Comparison of ENCODE assay signal across 8 cellular contexts in the genomic region with DNA sequence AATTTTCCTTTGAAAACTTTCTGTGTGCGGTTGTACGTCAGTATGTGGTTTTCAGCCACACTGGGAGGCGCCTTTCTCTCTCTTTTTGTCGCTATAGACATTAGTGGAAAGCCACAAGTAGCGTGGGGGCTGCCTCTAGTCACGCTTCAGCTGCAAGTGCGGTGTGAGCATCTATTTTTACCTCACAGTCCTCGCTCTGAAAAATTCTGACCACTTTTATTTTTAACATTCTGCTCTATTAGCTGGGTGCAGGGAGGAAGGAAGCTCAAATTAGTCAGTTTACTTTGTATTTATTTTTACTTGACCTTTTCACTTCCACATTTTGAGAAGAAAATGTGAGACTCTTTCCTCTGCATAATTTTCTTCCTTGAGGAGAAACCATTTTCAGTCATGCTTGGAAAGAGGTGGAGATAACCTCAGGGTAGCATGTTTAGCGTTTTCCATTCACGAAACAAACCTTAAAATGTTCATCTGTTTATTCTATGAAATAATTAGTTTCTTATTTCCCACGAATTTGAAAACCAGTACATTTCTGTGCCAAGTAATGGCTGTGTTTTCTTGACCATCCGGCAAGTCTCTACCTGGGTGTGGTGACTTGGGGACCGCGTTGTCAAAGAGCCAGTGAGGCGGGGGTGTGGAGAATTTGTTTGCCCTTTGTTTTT.
DNase-seq lines count a peak whose midpoint lies in the region; ATAC-seq and TF ChIP-seq lines count a peak whose summit lies in the region.

No MANE protein-coding gene starts in this region.

- DNase-seq in central memory CD8-positive, alpha-beta T cell (ENCODE audit: low spot score in 2 of 2) = no peak
- DNase-seq in stimulated activated CD4-positive, alpha-beta T cell treated with anti-CD3 and anti-CD28 coated beads, Interleukin-2, amount 100 ng/mL, for 4 hours (ENCODE audit: low read depth) = peak; percentile 12
- DNase-seq in cortex of kidney (lab: John Stamatoyannopoulos, UW) (no peak), AG20443 (ENCODE audit: low spot score) (no peak), NCI-H2227 treated with DMSO at 0.1 percent for 48 hours (lab: John Stamatoyannopoulos, UW) (no peak)

- no peak overlapping the region for H3K4me3 ChIP-seq in OCI-LY1 (ENCODE audit: low read depth, low read length, poor library complexity, severe bottlenecking)

- H3K27ac Mint-ChIP-seq in central memory CD8-positive, alpha-beta T cell (ENCODE audit: low read depth) = peak overlapping the region; percentile 27

- H3K4me1 ChIP-seq in OCI-LY1 (ENCODE audit: insufficient read depth, low read length, severe bottlenecking) = peaks cover 29% of the 10 kb centered on the region

- peak overlapping the region; percentile 57 for H3K4me3 Mint-ChIP-seq in central memory CD8-positive, alpha-beta T cell

- peak; percentile 85 for ATAC-seq in GM18907 (IDR thresholded peaks at IDR 0.05; ENCODE audit: unreplicated experiment)
- peak; percentile 82 for ATAC-seq in HG02870 (IDR thresholded peaks at IDR 0.05; ENCODE audit: unreplicated experiment)
- ATAC-seq in central memory CD8-positive, alpha-beta T cell (replicated peaks; ENCODE audit: extremely low read depth, poor library complexity, severe bottlenecking) = peak; percentile 65

- no peaks in the 10 kb centered on the region for H3K79me2 ChIP-seq in OCI-LY1 (ENCODE audit: insufficient read depth, low read length)

- H3K36me3 Mint-ChIP-seq in central memory CD8-positive, alpha-beta T cell (ENCODE audit: insufficient read depth) = peaks cover 4% of the 10 kb centered on the region

- no peak overlapping the region for H3K9ac ChIP-seq in OCI-LY1 (ENCODE audit: low read length)

- no peaks in the 10 kb centered on the region for H3K27me3 Mint-ChIP-seq in central memory CD8-positive, alpha-beta T cell

- no peaks in the 10 kb centered on the region for H3K9me3 Mint-ChIP-seq in central memory CD8-positive, alpha-beta T cell

- no peak overlapping the region for H2AFZ ChIP-seq in OCI-LY1 (ENCODE audit: low read length)

- H3K9me3 ChIP-seq in OCI-LY1 (ENCODE audit: low read length) = peaks cover 3% of the 10 kb centered on the region; the same call in 1 of the 2 replicates

- no peak for TF ChIP-seq CTCF in OCI-LY1 (IDR thresholded peaks at IDR 0.05; ENCODE audit: low read length)

- H3K4me1 Mint-ChIP-seq in central memory CD8-positive, alpha-beta T cell = peaks cover 59% of the 10 kb centered on the region

- H3K27ac ChIP-seq in OCI-LY1 (ENCODE audit: low read depth, low read length, poor library complexity, severe bottlenecking) = peak overlapping the region; percentile 3

- H3K27me3 ChIP-seq in OCI-LY1 (ENCODE audit: insufficient read depth, low read length) = peaks cover 5% of the 10 kb centered on the region; the same call in 1 of the 2 replicates

- no peaks in the 10 kb centered on the region for H3K9me2 ChIP-seq in OCI-LY1 (ENCODE audit: low read depth, low read length)

- H3F3A ChIP-seq in OCI-LY1 (ENCODE audit: insufficient read depth, low read length) = peaks cover 11% of the 10 kb centered on the region

- no peaks in the 10 kb centered on the region for H3K36me3 ChIP-seq in OCI-LY1 (ENCODE audit: insufficient read depth, low read length)

- H3K4me2 ChIP-seq in OCI-LY1 (ENCODE audit: low read length) = peak overlapping the region; percentile 31; the same call in 1 of the 2 replicates

- no peaks in the 10 kb centered on the region for H4K20me1 ChIP-seq in OCI-LY1 (ENCODE audit: insufficient read depth, low read length)
